9 cellular contexts compared by ENCODE assay signal in the genomic region with DNA sequence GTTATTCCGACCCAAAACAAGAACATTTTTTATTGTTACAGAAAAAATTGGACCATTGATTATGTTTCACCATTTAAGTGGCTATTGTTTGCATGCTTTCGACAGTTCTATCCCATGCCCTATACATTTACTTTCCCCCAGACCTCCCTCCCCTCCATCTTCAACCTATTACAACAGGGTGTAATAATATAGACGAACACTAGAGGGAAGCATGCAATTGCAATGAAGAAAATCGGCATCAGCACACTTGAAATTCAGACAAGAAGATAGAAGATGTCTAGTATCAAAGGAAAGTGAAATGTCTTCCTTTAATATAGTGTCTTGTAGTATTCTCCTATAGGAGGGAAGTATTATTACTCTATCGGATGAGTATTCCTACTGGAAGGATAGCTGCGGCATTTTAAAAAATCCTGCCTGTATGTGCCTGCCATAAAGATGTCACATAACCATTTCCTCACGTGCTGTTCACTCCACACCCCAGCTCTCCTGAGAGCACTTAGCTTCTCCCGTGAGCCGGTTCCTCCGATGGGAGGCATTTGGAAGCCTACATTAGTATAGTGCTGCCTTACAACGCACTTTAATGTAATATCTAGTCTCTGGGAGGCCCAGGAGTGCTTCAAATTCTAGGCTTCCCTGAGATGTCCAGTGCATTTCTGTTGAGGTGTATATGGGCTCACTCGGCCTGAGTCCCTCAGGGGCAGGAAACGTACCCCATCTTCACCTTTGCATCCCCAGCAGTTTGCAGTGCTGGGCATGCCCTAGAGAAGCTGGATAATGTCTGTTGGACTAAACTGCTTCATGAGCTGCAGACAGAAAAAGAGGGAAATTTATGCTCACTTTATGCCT. TPM values are rescaled to one million over a fixed set of nuclear protein-coding genes. Genes with fewer than 3 reads are reported as not detected.
A peak's percentile ranks its signal among the peaks of the same experiment; 100 is the strongest.
DNase-seq lines count a peak whose midpoint lies in the region; ATAC-seq, FAIRE-seq and TF ChIP-seq lines count a peak whose summit lies in the region.
"Had no signal": no experiment of that assay in that cellular context is flagged by ENCODE, and none has a peak within 500 bp of the region (broad histone marks: within the 10 kb centered on the region; RNA-seq: fewer than 3 reads in every experiment).

No MANE protein-coding gene starts in this region.

- H3K4me3 ChIP-seq in GM12878 = no peak overlapping the region
- H3K4me3 ChIP-seq: skin epidermis had no signal

- TF ChIP-seq CTCF in GM12878 (IDR thresholded peaks at IDR 0.05 in 2 of 3, conservative IDR thresholded peaks at IDR 0.05 in 1 of 3; ENCODE audit: control insufficient read depth in 2 of 3, extremely low read depth in 1 of 3, insufficient read depth in 1 of 3, low read depth in 3 of 3, low read length in 3 of 3) = peak; percentile 70 to 82 (median 79); a peak in 5 of 6 replicates

- H3K4me3 Mint-ChIP-seq in immature natural killer cell = no peak overlapping the region
- no peak overlapping the region for H3K4me3 Mint-ChIP-seq in stimulated activated naive B cell treated with anti-CD40 and anti-IgM and Interleukin-4, amounts not matched to agents 10 μg/mL and 1 μg/mL and 100 μg/mL, for 72 hours

- intact Hi-C loops in GM12878 (cut with micrococcal nuclease; ENCODE audit: unreplicated experiment) = loop anchor here (1.0 to 5.0 kb wide), 7 partner anchors 41 to 425 kb away; a partner anchor contains a TSS

- CTCF ChIA-PET in GM12878 (lab: Yijun Ruan, JAX) = interaction anchor here (0.7 to 3.5 kb wide), 38 partner anchors 8 to 447 kb away, joined by 3 to 40 read pairs (median 4); no protein-coding TSS in a partner anchor

- in situ Hi-C loops in Caki2 (cut with HindIII; ENCODE audit: low pct_unique_long_range_greater_than_20kb, low sequenced_read_pairs) (no loop called here), GM12878 (cut with MboI) (loop anchor here (5.0 to 10.0 kb wide), 2 partner anchors 146 to 423 kb away; no protein-coding TSS in a partner anchor)

- no peaks in the 10 kb centered on the region for H3K79me2 ChIP-seq in GM12878 (ENCODE audit: control insufficient read depth, insufficient read depth, low read length)

- no peaks in the 10 kb centered on the region for H4K20me1 ChIP-seq in GM12878 (ENCODE audit: control insufficient read depth, insufficient read depth)

- SMC1A ChIA-PET in GM12878 (lab: Charles Lee; ENCODE audit: uncharacterized antibody, unreplicated experiment) = interaction anchor here (0.7 to 6.3 kb wide), 29 partner anchors 12 to 425 kb away, joined by 3 to 68 read pairs (median 4); a partner anchor contains a TSS

- H3K27ac Mint-ChIP-seq in immature natural killer cell = no peak overlapping the region
- H3K27ac Mint-ChIP-seq in stimulated activated naive B cell treated with anti-CD40 and anti-IgM and Interleukin-4, amounts not matched to agents 10 μg/mL and 1 μg/mL and 100 μg/mL, for 72 hours = no peak overlapping the region

- H3K36me3 Mint-ChIP-seq in immature natural killer cell = peaks cover 5 to 8% (median 6%) of the 10 kb centered on the region in 3 donors
- H3K36me3 Mint-ChIP-seq in stimulated activated naive B cell treated with anti-CD40 and anti-IgM and Interleukin-4, amounts not matched to agents 10 μg/mL and 1 μg/mL and 100 μg/mL, for 72 hours = peaks cover 8 to 9% of the 10 kb centered on the region in 2 donors

- POLR2A ChIA-PET in GM12878 (lab: Charles Lee) = interaction anchor here (1.0 to 2.1 kb wide), 2 partner anchors 40 to 42 kb away, joined by 3 to 8 read pairs; a partner anchor contains a TSS

- BruUV-seq in GM12878 (replicated peaks; lab: Mats Ljungman, UMichigan) = no TSS peak

- DNase-seq in Caki2 (ENCODE audit: low read depth) (peak; percentile 67), HT-29 (ENCODE audit: low spot score) (peak; percentile 82), NCI-H69 (lab: John Stamatoyannopoulos, UW) (peak; percentile 63), GM12878 (ENCODE audit: low read depth, low spot score) (no peak), immature natural killer cell (peak; percentile 58 to 69 (median 63)), T-helper 9 cell (no peak)
- DNase-seq in stimulated activated naive B cell treated with anti-CD40 and anti-IgM and Interleukin-4, amounts not matched to agents 10 μg/mL and 1 μg/mL and 100 μg/mL, for 72 hours = no peak

- no peak overlapping the region for H3K27ac ChIP-seq in GM12878 (ENCODE audit: control insufficient read depth, insufficient read depth)
- H3K27ac ChIP-seq: skin epidermis had no signal

- no peaks in the 10 kb centered on the region for H3K36me3 ChIP-seq in GM12878 (ENCODE audit: control insufficient read depth in 2 of 2, insufficient read depth in 2 of 2, low read length in 1 of 2)

- H3K9ac ChIP-seq in GM12878 (ENCODE audit: control insufficient read depth, insufficient read depth, low read length) = no peak overlapping the region

- WGBS in GM12878 (ENCODE audit: insufficient coverage, insufficient replicate concordance, low lambda C conversion rate, missing lambda C conversion rate) = 23% methylated on average over 13 of the region's 13 CpGs

- peak overlapping the region; percentile 66 for H2AFZ ChIP-seq in GM12878 (ENCODE audit: control insufficient read depth, low read depth, low read length)

- TF ChIP-seq POLR2A in GM12878 (IDR thresholded peaks at IDR 0.05; ENCODE audit: low read depth, low read length) = no peak

- H3K4me1 ChIP-seq in GM12878 (ENCODE audit: control insufficient read depth, insufficient read depth, low read length) = no peaks in the 10 kb centered on the region

- RAD21 ChIA-PET in GM12878 (lab: Charles Lee; ENCODE audit: unreplicated experiment) = interaction anchor here (0.9 to 3.2 kb wide), 17 partner anchors 17 to 194 kb away, joined by 3 to 36 read pairs (median 4); a partner anchor contains a TSS

- no peaks in the 10 kb centered on the region for H3K9me3 Mint-ChIP-seq in immature natural killer cell
- H3K9me3 Mint-ChIP-seq in stimulated activated naive B cell treated with anti-CD40 and anti-IgM and Interleukin-4, amounts not matched to agents 10 μg/mL and 1 μg/mL and 100 μg/mL, for 72 hours = no peaks in the 10 kb centered on the region

- peak; percentile 82 for FAIRE-seq in GM12878 (lab: Jason Lieb, UNC)

- TF ChIP-seq RAD21 in GM12878 (IDR thresholded peaks at IDR 0.05; ENCODE audit: insufficient read depth, low read depth, low read length) = peak; percentile 100

- peak; percentile 85 for ATAC-seq in GM19395 (IDR thresholded peaks at IDR 0.05; ENCODE audit: unreplicated experiment)
- ATAC-seq in GM12878 = peak; percentile 93
- ATAC-seq in stimulated activated naive B cell treated with anti-CD40 and anti-IgM and Interleukin-4, amounts not matched to agents 10 μg/mL and 1 μg/mL and 100 μg/mL, for 72 hours (replicated peaks) = peak; percentile 85 to 88

- no peaks in the 10 kb centered on the region for H3K9me3 ChIP-seq in GM12878 (replicated peaks; ENCODE audit: control insufficient read depth, insufficient read depth, low read length)

- no peak for TF ChIP-seq EP300 in GM12878 (IDR thresholded peaks at IDR 0.05; ENCODE audit: borderline replicate concordance in 1 of 2, control insufficient read depth in 1 of 2, low read depth in 2 of 2, low read length in 2 of 2)

- H3K4me2 ChIP-seq in GM12878 (ENCODE audit: control insufficient read depth, insufficient read depth) = peak overlapping the region; percentile 23

- no peaks in the 10 kb centered on the region for H3K27me3 ChIP-seq in GM12878 (replicated peaks in 1 of 2; ENCODE audit: control insufficient read depth in 2 of 2, insufficient read depth in 2 of 2, low read length in 1 of 2)

- no peaks in the 10 kb centered on the region for H3K27me3 Mint-ChIP-seq in immature natural killer cell (ENCODE audit: low read depth in 3 of 3)
- no peaks in the 10 kb centered on the region for H3K27me3 Mint-ChIP-seq in stimulated activated naive B cell treated with anti-CD40 and anti-IgM and Interleukin-4, amounts not matched to agents 10 μg/mL and 1 μg/mL and 100 μg/mL, for 72 hours

- peaks cover 5 to 7% of the 10 kb centered on the region in 2 donors for H3K4me1 Mint-ChIP-seq in immature natural killer cell
- peaks cover 21 to 41% of the 10 kb centered on the region in 2 donors for H3K4me1 Mint-ChIP-seq in stimulated activated naive B cell treated with anti-CD40 and anti-IgM and Interleukin-4, amounts not matched to agents 10 μg/mL and 1 μg/mL and 100 μg/mL, for 72 hours

RNA-seq across cellular contexts. Expression of a gene that starts 17.8 kb away (rescaled TPM):
- total RNA-seq in Caki2 (2014; rRNA removed; shearing (Covaris generic); ENCODE audit: low replicate concordance) = not detected in 2 replicates
- not detected in 2 replicates for total RNA-seq in HT-29 (2014; rRNA removed; shearing (Covaris generic))
- not detected in 2 replicates for total RNA-seq in GM12878 (2013; cell fraction: nucleolus; rRNA removed)
- total RNA-seq in GM12878 (2014; rRNA removed) (0.06 TPM in 1 of 2 replicates, not detected in the other), GM12878 (2014; rRNA removed; fragmentation: Illumina TruSeq; extraction: Trizol) (0.04 and 0.09 TPM in 2 replicates), GM12878 (2021) (0.40 TPM in 1 of 2 replicates, not detected in the other)
- not detected for polyA plus RNA-seq in GM12878 (2011; ENCODE audit: low read depth)
- polyA plus RNA-seq in GM12878 (2011; rRNA removed) (not detected in 2 replicates), GM12878 (2014; fragmentation: Illumina TruSeq; extraction: Trizol) (not detected in 2 replicates), GM12878 (2014; fragmentation: Nextera tagmentation; extraction: Ambion mirVana) (under 1 TPM in 1 of 2 experiments, not detected in 1; 0.40 TPM), GM12878 (2014; rRNA removed) (not detected in 2 replicates), GM12878 (2016; fragmentation: Nextera tagmentation; extraction: Ambion mirVana) (under 1 TPM in 1 of 2 experiments, not detected in 1; 0.39 TPM), immature natural killer cell (under 1 TPM in 1 of 3 donors, not detected in 2; 0.94 TPM)
- polyA plus RNA-seq in GM12878 (2011; cell fraction: cytosol; rRNA removed) = 0.18 TPM in 1 of 2 replicates, not detected in the other
- 0.25 TPM in 1 of 2 replicates, not detected in the other for polyA plus RNA-seq in GM12878 (2011; cell fraction: nucleus; rRNA removed)
- 0.09 TPM in 1 of 2 replicates, not detected in the other for polyA plus RNA-seq in GM12878 (2012)
- polyA minus RNA-seq in GM12878 (2011; rRNA and poly(A)+ RNA removed) = not detected in 2 replicates
- polyA minus RNA-seq in GM12878 (2011; cell fraction: cytosol; rRNA and poly(A)+ RNA removed) = 0.42 TPM in 1 of 2 replicates, not detected in the other
- polyA minus RNA-seq in GM12878 (2011; cell fraction: nucleus; rRNA and poly(A)+ RNA removed) = 0.12 TPM in 1 of 2 replicates, not detected in the other

RNA-seq across cellular contexts. Expression of a gene that starts 41.5 kb away (rescaled TPM):
- 20.3 and 65.8 TPM in 2 replicates for total RNA-seq in Caki2 (2014; rRNA removed; shearing (Covaris generic); ENCODE audit: low replicate concordance)
- 117 and 133 TPM in 2 replicates for total RNA-seq in HT-29 (2014; rRNA removed; shearing (Covaris generic))
- total RNA-seq in GM12878 (2013; cell fraction: nucleolus; rRNA removed) = 14.5 and 16.2 TPM in 2 replicates
- total RNA-seq in GM12878 (2014; rRNA removed) (41.4 and 47.0 TPM in 2 replicates), GM12878 (2014; rRNA removed; fragmentation: Illumina TruSeq; extraction: Trizol) (26.9 and 27.8 TPM in 2 replicates), GM12878 (2021) (31.7 and 38.0 TPM in 2 replicates)
- 8.3 TPM for polyA plus RNA-seq in GM12878 (2011; ENCODE audit: low read depth)
- polyA plus RNA-seq in GM12878 (2011; rRNA removed) (42.3 and 51.5 TPM in 2 replicates), GM12878 (2014; fragmentation: Illumina TruSeq; extraction: Trizol) (33.7 and 37.2 TPM in 2 replicates), GM12878 (2014; fragmentation: Nextera tagmentation; extraction: Ambion mirVana) (10 to 100 TPM in 1 of 2 experiments, 1 to 10 TPM in 1; 6.1 to 14.2 TPM), GM12878 (2014; rRNA removed) (41.4 and 43.0 TPM in 2 replicates), GM12878 (2016; fragmentation: Nextera tagmentation; extraction: Ambion mirVana) (10 to 100 TPM in 1 of 2 experiments, 1 to 10 TPM in 1; 3.3 to 16.3 TPM), immature natural killer cell (10 to 100 TPM; 22.7 to 29.1 (median 25.5) TPM)
- 77.7 and 114 TPM in 2 replicates for polyA plus RNA-seq in GM12878 (2011; cell fraction: cytosol; rRNA removed)
- 83.3 and 88.1 TPM in 2 replicates for polyA plus RNA-seq in GM12878 (2011; cell fraction: nucleus; rRNA removed)
- 13.3 and 27.8 TPM in 2 replicates for polyA plus RNA-seq in GM12878 (2012)
- polyA minus RNA-seq in GM12878 (2011; rRNA and poly(A)+ RNA removed) = 59.1 and 114 TPM in 2 replicates
- 28.7 and 37.3 TPM in 2 replicates for polyA minus RNA-seq in GM12878 (2011; cell fraction: cytosol; rRNA and poly(A)+ RNA removed)
- polyA minus RNA-seq in GM12878 (2011; cell fraction: nucleus; rRNA and poly(A)+ RNA removed) = 13.7 and 23.2 TPM in 2 replicates

Comparison
In these comparisons a context has a peak if more than half of its experiments do, and no peak if none do; other contexts are left out.
1. DNase-seq: peak in Caki2 (single experiment), HT-29 (single experiment), NCI-H69 (single experiment) and immature natural killer cell (3 of 3); none in GM12878 (single experiment), stimulated activated naive B cell treated with anti-CD40 and anti-IgM and Interleukin-4, amounts not matched to agents 10 μg/mL and 1 μg/mL and 100 μg/mL, for 72 hours (single experiment) and T-helper 9 cell (single experiment).
2. Peak in every context shown above with its lines, with median percentiles within 50 percentile points of each other: ATAC-seq.